Comparison of ENCODE assay signal across 19 cellular contexts in the genomic region with DNA sequence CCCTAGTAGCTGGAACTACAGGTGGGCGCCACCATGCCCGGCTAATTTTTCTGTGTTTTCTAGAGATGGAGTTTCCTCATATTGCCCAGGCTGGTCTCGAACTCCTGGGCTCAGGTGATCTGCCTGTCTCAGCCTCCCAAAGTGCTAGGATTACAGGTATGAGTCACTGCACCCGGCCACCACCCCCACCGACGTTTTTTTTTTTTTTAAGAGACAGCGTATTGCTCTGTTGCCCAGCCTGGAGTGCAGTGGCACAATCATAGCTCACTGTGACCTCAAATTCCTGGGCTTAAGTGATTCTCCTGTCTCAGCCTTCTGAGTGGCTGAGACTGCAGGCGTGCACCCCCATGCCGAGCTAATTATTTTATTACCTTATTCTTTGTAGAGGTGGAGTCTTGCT.
"Had no signal": no experiment of that assay in that cellular context is flagged by ENCODE, and none has a peak within 500 bp of the region (broad histone marks: within the 10 kb centered on the region; RNA-seq: fewer than 3 reads in every experiment).

No MANE protein-coding gene starts in this region.

- H3K27me3 ChIP-seq: esophagus squamous epithelium, gastroesophageal sphincter, hepatocyte, spleen, tibial artery, upper lobe of right lung, vagina had no signal

- H3K79me2 ChIP-seq: hepatocyte had no signal

- H3K4me2 ChIP-seq: hepatocyte had no signal

- H3K27ac ChIP-seq: esophagus squamous epithelium, gastroesophageal sphincter, hepatocyte, spleen, tibial artery, upper lobe of right lung, vagina had no signal

- H3K4me1 Mint-ChIP-seq: nephron progenitor cell had no signal

- H3K4me1 ChIP-seq: esophagus squamous epithelium, spleen, tibial artery, upper lobe of right lung, vagina had no signal

- H3K27me3 Mint-ChIP-seq: dendritic cell treated with granulocyte-macrophage colony-stimulating factor and Interleukin-4, amounts not matched to agents 40 ng/mL and 50 ng/mL, for 4 days; effector memory CD8-positive, alpha-beta T cell; naive thymus-derived CD4-positive, alpha-beta T cell; stimulated activated memory B cell treated with anti-CD40 and anti-IgM and Interleukin-4, amounts not matched to agents 10 μg/mL and 1 μg/mL and 100 μg/mL, for 72 hours; stimulated activated naive CD8-positive, alpha-beta T cell treated with anti-CD3 and anti-CD28 coated beads, Interleukin-15, Interleukin-2, amounts not matched to agents 100 ng/mL and 50 ng/mL, for 24 hours had no signal

- H3K27ac Mint-ChIP-seq: dendritic cell treated with granulocyte-macrophage colony-stimulating factor and Interleukin-4, amounts not matched to agents 40 ng/mL and 50 ng/mL, for 4 days; effector memory CD8-positive, alpha-beta T cell; naive thymus-derived CD4-positive, alpha-beta T cell; nephron progenitor cell; stimulated activated memory B cell treated with anti-CD40 and anti-IgM and Interleukin-4, amounts not matched to agents 10 μg/mL and 1 μg/mL and 100 μg/mL, for 72 hours; stimulated activated naive CD8-positive, alpha-beta T cell treated with anti-CD3 and anti-CD28 coated beads, Interleukin-15, Interleukin-2, amounts not matched to agents 100 ng/mL and 50 ng/mL, for 24 hours had no signal

- H3K9me3 Mint-ChIP-seq: dendritic cell treated with granulocyte-macrophage colony-stimulating factor and Interleukin-4, amounts not matched to agents 40 ng/mL and 50 ng/mL, for 4 days; effector memory CD8-positive, alpha-beta T cell; stimulated activated memory B cell treated with anti-CD40 and anti-IgM and Interleukin-4, amounts not matched to agents 10 μg/mL and 1 μg/mL and 100 μg/mL, for 72 hours; stimulated activated naive CD8-positive, alpha-beta T cell treated with anti-CD3 and anti-CD28 coated beads, Interleukin-15, Interleukin-2, amounts not matched to agents 100 ng/mL and 50 ng/mL, for 24 hours had no signal

- H3K4me3 Mint-ChIP-seq: dendritic cell treated with granulocyte-macrophage colony-stimulating factor and Interleukin-4, amounts not matched to agents 40 ng/mL and 50 ng/mL, for 4 days; effector memory CD8-positive, alpha-beta T cell; naive thymus-derived CD4-positive, alpha-beta T cell; nephron progenitor cell; stimulated activated memory B cell treated with anti-CD40 and anti-IgM and Interleukin-4, amounts not matched to agents 10 μg/mL and 1 μg/mL and 100 μg/mL, for 72 hours; stimulated activated naive CD8-positive, alpha-beta T cell treated with anti-CD3 and anti-CD28 coated beads, Interleukin-15, Interleukin-2, amounts not matched to agents 100 ng/mL and 50 ng/mL, for 24 hours had no signal

- ATAC-seq: effector memory CD8-positive, alpha-beta T cell; gastroesophageal sphincter; naive thymus-derived CD4-positive, alpha-beta T cell; sciatic nerve; stimulated activated memory B cell treated with anti-CD40 and anti-IgM and Interleukin-4, amounts not matched to agents 10 μg/mL and 1 μg/mL and 100 μg/mL, for 72 hours; upper lobe of right lung had no signal

- H3K9me3 ChIP-seq: esophagus squamous epithelium, gastroesophageal sphincter, spleen, tibial artery, upper lobe of right lung, vagina had no signal

- DNase-seq: effector memory CD8-positive, alpha-beta T cell; esophagus squamous epithelium; foreskin fibroblast; head of caudate nucleus; naive thymus-derived CD4-positive, alpha-beta T cell; nephron progenitor cell; spleen; stimulated activated CD4-positive, alpha-beta T cell treated with anti-CD3 and anti-CD28 coated beads, Interleukin-15, amount 100 ng/mL, for 24 hours; stimulated activated CD4-positive, alpha-beta T cell treated with anti-CD3 and anti-CD28 coated beads, Interleukin-1b, Interleukin-23, amount 100 ng/mL, for 48 hours; stimulated activated CD4-positive, alpha-beta T cell treated with anti-CD3 and anti-CD28 coated beads, Interleukin-4, amount 100 ng/mL, for 24 hours; tibial artery; upper lobe of right lung had no signal

- H2AFZ ChIP-seq: hepatocyte had no signal

- H3K4me3 ChIP-seq: esophagus squamous epithelium, gastroesophageal sphincter, hepatocyte, spleen, tibial artery, upper lobe of right lung, vagina had no signal
